Comparison of ENCODE assay signal across 8 cellular contexts in the genomic region with DNA sequence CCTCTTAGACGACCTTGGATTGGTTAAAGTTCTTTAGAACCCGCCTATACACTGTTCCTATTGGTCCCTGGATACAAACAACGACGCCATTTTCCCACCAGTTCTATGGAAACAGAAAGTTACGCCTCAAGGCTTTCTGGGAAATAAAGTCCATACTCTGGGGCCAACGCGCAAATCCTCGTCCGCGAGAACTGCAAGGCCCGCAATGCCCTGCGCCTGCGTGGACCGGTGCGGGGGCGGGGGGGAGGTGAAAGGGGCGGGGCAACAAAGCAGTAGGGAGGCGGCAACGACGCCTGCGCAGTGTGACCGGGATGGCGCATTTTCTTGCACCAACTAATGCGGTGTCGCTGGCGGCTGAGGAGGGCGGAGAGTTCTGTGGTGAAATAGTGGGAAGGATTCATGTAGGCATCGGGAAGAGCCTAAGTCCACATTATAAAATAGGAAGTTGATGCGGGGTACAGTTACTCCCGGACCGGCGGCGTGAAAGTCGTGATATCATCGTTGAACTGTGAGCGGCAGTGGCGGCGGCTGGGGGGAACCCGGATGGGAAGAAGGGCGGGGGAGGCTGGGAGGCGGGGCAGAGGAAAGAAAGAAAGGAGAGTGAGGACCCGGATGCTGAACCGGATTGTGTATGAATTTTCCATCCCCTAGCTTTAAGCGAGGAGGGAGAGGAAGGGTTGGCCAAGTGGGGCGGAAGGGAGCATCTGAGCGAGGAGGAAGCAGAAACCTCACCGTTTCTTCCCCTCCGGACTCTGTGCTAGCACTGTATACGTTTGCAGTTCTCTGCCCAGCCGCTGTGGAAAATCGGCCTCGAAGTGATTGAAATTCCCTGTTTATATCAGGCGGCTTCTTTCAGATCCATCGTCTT. TPM values are rescaled to one million over a fixed set of nuclear protein-coding genes. Genes with fewer than 3 reads are reported as not detected.
DNase-seq lines count a peak whose midpoint lies in the region; ATAC-seq, FAIRE-seq and TF ChIP-seq lines count a peak whose summit lies in the region.

A gene (plus strand): TSS at position 300 of the 868 bp plus-strand sequence. CDS start 6,695 bp downstream, outside the sequence.

- intact Hi-C loops in cardiac septum (cut with DNase I), result loop anchor here (1.0 to 5.0 kb wide), 4 partner anchors 39 to 174 kb away; a partner anchor contains a TSS

- peak within 1 kb of the TSS; percentile 74 for H2AFZ ChIP-seq in trophoblast cell (ENCODE audit: insufficient read depth, low read length, poor library complexity)

- peak within 1 kb of the TSS; percentile 91 for H3K9ac ChIP-seq in trophoblast cell (ENCODE audit: low read length)

- peak within 1 kb of the TSS; percentile 80 for H2BK5ac ChIP-seq in trophoblast cell (ENCODE audit: low read depth, low read length, poor library complexity)

- peak within 1 kb of the TSS; percentile 97 for H3K18ac ChIP-seq in trophoblast cell (ENCODE audit: low read length)

- peak within 1 kb of the TSS; percentile 93 for H4K8ac ChIP-seq in trophoblast cell (ENCODE audit: low read depth, low read length)

- H2BK120ac ChIP-seq in trophoblast cell (ENCODE audit: insufficient read depth, low read length, poor library complexity), result peak within 1 kb of the TSS; percentile 85

- peak within 1 kb of the TSS; percentile 96 for H3K14ac ChIP-seq in trophoblast cell (ENCODE audit: low read length)

- H3K79me2 ChIP-seq in trophoblast cell (ENCODE audit: control insufficient read depth, insufficient read depth, low read length, poor library complexity), result peaks cover 26% of the 10 kb centered on the region

- peak; percentile 71 for ATAC-seq in HG02852 (IDR thresholded peaks at IDR 0.05; ENCODE audit: unreplicated experiment)

- no peaks in the 10 kb centered on the region for H3K9me3 ChIP-seq in trophoblast cell (ENCODE audit: insufficient read depth, low read depth, low read length)
- H3K9me3 ChIP-seq in tibial nerve, result no peaks in the 10 kb centered on the region

- peak; percentile 32 to 100 for TF ChIP-seq EP300 in tibial nerve (IDR thresholded peaks at IDR 0.05)

- peaks cover 23% of the 10 kb centered on the region for H3K79me1 ChIP-seq in trophoblast cell (ENCODE audit: low read length)

- TF ChIP-seq POLR2A in GM12892 (IDR thresholded peaks at IDR 0.05; ENCODE audit: low read depth, low read length) (peak; percentile 67), tibial nerve (IDR thresholded peaks at IDR 0.05) (peak; percentile 93 to 95)

- H3K27me3 ChIP-seq in trophoblast cell (ENCODE audit: insufficient read depth, low read length), result no peaks in the 10 kb centered on the region
- H3K27me3 ChIP-seq in tibial nerve, result no peaks in the 10 kb centered on the region

- FAIRE-seq in GM12892 (lab: Jason Lieb, UNC), result peak; percentile 95

- H3K4ac ChIP-seq in trophoblast cell (ENCODE audit: low read depth, low read length), result peak within 1 kb of the TSS; percentile 98

- peaks cover 0 to 2% of the 10 kb centered on the region in 2 experiments for H3K36me3 ChIP-seq in trophoblast cell (ENCODE audit: control insufficient read depth in 1 of 2, insufficient read depth in 2 of 2, low read length in 2 of 2)
- no peaks in the 10 kb centered on the region for H3K36me3 ChIP-seq in tibial nerve

- H3K4me2 ChIP-seq in trophoblast cell (ENCODE audit: low read length), result peak within 1 kb of the TSS; percentile 97

- H3K27ac ChIP-seq in adipose tissue (ENCODE audit: low read depth, low read length) (peak within 1 kb of the TSS; percentile 96), trophoblast cell (ENCODE audit: low read depth, low read length) (peak within 1 kb of the TSS; percentile 95), tibial nerve (peak within 1 kb of the TSS; percentile 93 to 99 (median 98))

- H2AK5ac ChIP-seq in trophoblast cell (ENCODE audit: low read length), result peak within 1 kb of the TSS; percentile 71

- H4K12ac ChIP-seq in trophoblast cell (ENCODE audit: low read depth, low read length), result peak within 1 kb of the TSS; percentile 71

- H3K4me3 ChIP-seq in trophoblast cell (ENCODE audit: low read depth, low read length) (peak within 1 kb of the TSS; percentile 95), tibial nerve (peak within 1 kb of the TSS; percentile 66 to 98 (median 92))

- H2BK12ac ChIP-seq in trophoblast cell (ENCODE audit: low read length), result no peak within 1 kb of the TSS

- TF ChIP-seq CTCF in tibial nerve (IDR thresholded peaks at IDR 0.05), result peak in 2 of 5 experiments; percentile 4 to 27

- 0% methylated on average over 54 of the region's 54 CpGs for WGBS in adipose tissue, 3 donors
- WGBS in trophoblast cell (ENCODE audit: extremely low coverage, insufficient coverage, insufficient read length), result no CpG with 5 or more reads among the region's 54 CpGs
- WGBS in tibial nerve, 2 donors, result 0 to 1% methylated on average over 54 of the region's 54 CpGs

- H4K91ac ChIP-seq in trophoblast cell (ENCODE audit: low read depth, low read length), result peak within 1 kb of the TSS; percentile 76

- no peaks in the 10 kb centered on the region for H3K4me1 ChIP-seq in trophoblast cell (ENCODE audit: control insufficient read depth in 1 of 2, insufficient read depth in 2 of 2, low read length in 2 of 2)
- H3K4me1 ChIP-seq in tibial nerve, result peaks cover 0 to 75% (median 46%) of the 10 kb centered on the region in 4 donors

- peak within 1 kb of the TSS; percentile 67 for H3K23ac ChIP-seq in trophoblast cell (ENCODE audit: low read length)

- DNase-seq in GM12892 (ENCODE audit: insufficient read length) (peak; percentile 64), NCI-H1436 treated with DMSO at 0.1 percent for 48 hours (lab: John Stamatoyannopoulos, UW) (peak; percentile 100), T follicular helper cell (ENCODE audit: low read depth) (peak; percentile 99), cardiac septum (ENCODE audit: low spot score) (peak; percentile 99), trophoblast cell (peak; percentile 97 to 100), tibial nerve (ENCODE audit: low spot score in 2 of 2) (peak; percentile 95 to 96)

RNA-seq across cellular contexts. Expression of the gene that starts here (rescaled TPM):
- 18.1 TPM for polyA plus RNA-seq in GM12892 (2012; ENCODE audit: missing spikeins)
- 10 to 100 TPM in 2 of 3 donors, 1 to 10 TPM in 1; 8.5 to 26.1 (median 14.4) TPM for polyA plus RNA-seq in adipose tissue
- total RNA-seq in cardiac septum (36.2 TPM), tibial nerve (10 to 100 TPM; 12.9 to 26.2 (median 15.7) TPM)
- 52.1 and 52.6 TPM in 2 replicates for polyA plus RNA-seq in trophoblast cell (2013)

Comparison
In these comparisons a context has a peak if more than half of its experiments do, and no peak if none do; other contexts are left out.
1. Peak in every context shown above with its lines: DNase-seq, ATAC-seq, H3K4me3 ChIP-seq and H3K27ac ChIP-seq.